In genomic region chr7:47576031-47576908, GRCh38 we compare ENCODE assay signal across 9 cellular contexts. TPM values are rescaled to one million over a fixed set of nuclear protein-coding genes. Genes with fewer than 3 reads are reported as not detected.
DNase-seq lines count a peak whose midpoint lies in the region; FAIRE-seq and TF ChIP-seq lines count a peak whose summit lies in the region.
"Had no signal": no experiment of that assay in that cellular context is flagged by ENCODE, and none has a peak within 500 bp of the region (broad histone marks: within the 10 kb centered on the region; RNA-seq: fewer than 3 reads in every experiment).

No MANE protein-coding gene starts in this region.

- no peaks in the 10 kb centered on the region for H3K27me3 Mint-ChIP-seq in MCF 10A (ENCODE audit: insufficient read depth, unreplicated experiment)

- peaks cover 49% of the 10 kb centered on the region for H3K4me1 ChIP-seq in MM.1S (ENCODE audit: low read length)
- H3K4me1 ChIP-seq in mesenchymal stem cell (ENCODE audit: control insufficient read depth, insufficient read depth, low read depth, low read length), result peaks cover 46% of the 10 kb centered on the region

- peak overlapping the region; percentile 87 to 89 for H3K18ac ChIP-seq in mesenchymal stem cell (ENCODE audit: low read depth in 1 of 2, low read length in 2 of 2)

- H3K9me2 ChIP-seq in MM.1S (replicated peaks; ENCODE audit: insufficient read depth, low read length), result no peaks in the 10 kb centered on the region

- 79% methylated on average over 15 of the region's 15 CpGs for WGBS in mesenchymal stem cell

- peak overlapping the region; percentile 86 for H4K8ac ChIP-seq in mesenchymal stem cell (ENCODE audit: low read length)

- no peak overlapping the region for H3K27ac Mint-ChIP-seq in MCF 10A (ENCODE audit: low read depth, unreplicated experiment)

- H2AFZ ChIP-seq in MM.1S (ENCODE audit: low read length), result no peak overlapping the region
- no peak overlapping the region for H2AFZ ChIP-seq in mesenchymal stem cell (ENCODE audit: low read depth, low read length)

- peak overlapping the region; percentile 18; the same call in 1 of the 2 replicates for H3K4me2 ChIP-seq in MM.1S (ENCODE audit: low read depth, low read length)
- H3K4me2 ChIP-seq in mesenchymal stem cell (ENCODE audit: low read length, poor library complexity, severe bottlenecking), result no peak overlapping the region

- no peak for FAIRE-seq in GM12892 (lab: Jason Lieb, UNC)

- H3K23ac ChIP-seq in mesenchymal stem cell (ENCODE audit: low read length in 2 of 2), result no peak overlapping the region

- no peaks in the 10 kb centered on the region for H3K9me3 ChIP-seq in MM.1S (replicated peaks; ENCODE audit: insufficient read depth, low read length)
- no peaks in the 10 kb centered on the region for H3K9me3 ChIP-seq in mesenchymal stem cell (ENCODE audit: control insufficient read depth, low read length)

- H2BK15ac ChIP-seq in mesenchymal stem cell (ENCODE audit: low read depth, poor library complexity, severe bottlenecking), result peak overlapping the region; percentile 60

- H3K27ac ChIP-seq in 22Rv1, result peak overlapping the region; percentile 59
- H3K27ac ChIP-seq in MM.1S (ENCODE audit: low read length), result peak overlapping the region; percentile 33; the same call in 1 of the 2 replicates
- peak overlapping the region; percentile 6 for H3K27ac ChIP-seq in mesenchymal stem cell (ENCODE audit: low read length, poor library complexity, severe bottlenecking)
- H3K27ac ChIP-seq: HL-60 had no signal

- H4K91ac ChIP-seq in mesenchymal stem cell (ENCODE audit: low read length), result peak overlapping the region; percentile 84

- H3K36me3 Mint-ChIP-seq in MCF 10A (ENCODE audit: insufficient read depth, unreplicated experiment), result peaks cover 40% of the 10 kb centered on the region

- no peaks in the 10 kb centered on the region for H3K27me3 ChIP-seq in MM.1S (replicated peaks; ENCODE audit: insufficient read depth, low read length)
- H3K27me3 ChIP-seq in mesenchymal stem cell (ENCODE audit: control insufficient read depth in 1 of 2, insufficient read depth in 1 of 2, low read length in 2 of 2), result peaks cover 0 to 20% of the 10 kb centered on the region in 2 experiments

- H2BK12ac ChIP-seq in mesenchymal stem cell (ENCODE audit: low read length in 2 of 2), result peak overlapping the region; percentile 14 to 76

- CTCF ChIA-PET in MCF 10A (lab: Yijun Ruan, JAX), result interaction anchor here (0.6 kb wide), 1 partner anchor 238 kb away, joined by 4 read pairs; no protein-coding TSS in a partner anchor

- intact Hi-C loops in MCF 10A (cut with micrococcal nuclease), result no loop called here

- H3K9ac ChIP-seq in MM.1S (ENCODE audit: low read length) (no peak overlapping the region; the same call in 1 of the 2 replicates), mesenchymal stem cell (ENCODE audit: low read length) (peak overlapping the region; percentile 65)

- TF ChIP-seq POLR2A in GM12892 (IDR thresholded peaks at IDR 0.05; ENCODE audit: low read depth, low read length), result no peak

- H3K4ac ChIP-seq in mesenchymal stem cell (ENCODE audit: low read depth in 1 of 2, low read length in 2 of 2), result peak overlapping the region; percentile 57 to 66

- POLR2A ChIA-PET in MCF 10A (lab: Yijun Ruan, JAX), result interaction anchor here (0.8 to 1.1 kb wide), 2 partner anchors 15 to 24 kb away, joined by 3 read pairs; no protein-coding TSS in a partner anchor

- no peak for DNase-seq in MM.1S
- DNase-seq in MCF 10A (ENCODE audit: unreplicated experiment), result no peak
- peak; percentile 38 for DNase-seq in mesenchymal stem cell
- DNase-seq in GM12892 (ENCODE audit: insufficient read length), result no peak
- DNase-seq in middle frontal gyrus (ENCODE audit: extremely low spot score, low spot score), result no peak
- no peak for DNase-seq in cerebellar cortex (ENCODE audit: low spot score)
- DNase-seq in ecto neural progenitor cell (ENCODE audit: low spot score), result no peak

- no peak for TF ChIP-seq CTCF in 22Rv1 (IDR thresholded peaks at IDR 0.05)
- TF ChIP-seq CTCF in MM.1S (IDR thresholded peaks at IDR 0.05; ENCODE audit: low read length), result no peak
- no peak for TF ChIP-seq CTCF in MCF 10A (IDR thresholded peaks at IDR 0.05; ENCODE audit: unreplicated experiment)

- H4K20me1 ChIP-seq in MM.1S (ENCODE audit: insufficient read depth, low read length), result no peaks in the 10 kb centered on the region; the same call in 1 of the 2 replicates

- H2BK120ac ChIP-seq in mesenchymal stem cell (ENCODE audit: low read depth, low read length), result peak overlapping the region; percentile 75

- peaks cover 66% of the 10 kb centered on the region for H3K4me1 Mint-ChIP-seq in MCF 10A (ENCODE audit: insufficient read depth, unreplicated experiment)

- peaks cover 19% of the 10 kb centered on the region for H3F3A ChIP-seq in MM.1S (ENCODE audit: insufficient read depth, low read length)

- H3K36me3 ChIP-seq in MM.1S (replicated peaks; ENCODE audit: insufficient read depth, low read length) (no peaks in the 10 kb centered on the region), mesenchymal stem cell (ENCODE audit: control insufficient read depth in 1 of 2, insufficient read depth in 2 of 2, low read depth in 1 of 2, low read length in 2 of 2) (peaks cover 0 to 18% of the 10 kb centered on the region in 2 experiments)

- H3K79me1 ChIP-seq in mesenchymal stem cell (replicated peaks; ENCODE audit: low read length, poor library complexity, severe bottlenecking), result peaks cover 12% of the 10 kb centered on the region

- H3K4me3 ChIP-seq in MM.1S (ENCODE audit: low read length) (no peak overlapping the region), mesenchymal stem cell (ENCODE audit: insufficient read depth in 1 of 2, low read depth in 1 of 2, low read length in 2 of 2) (peak overlapping the region in 1 of 2 experiments; percentile 63)

- no TSS peak for BruUV-seq in MCF 10A (replicated peaks; lab: Mats Ljungman, UMichigan)

- no peak overlapping the region for H3K14ac ChIP-seq in mesenchymal stem cell (ENCODE audit: low read length in 2 of 2)

- H2AK5ac ChIP-seq in mesenchymal stem cell (ENCODE audit: low read length, severe bottlenecking), result peak overlapping the region; percentile 8

- H3K4me3 Mint-ChIP-seq in MCF 10A (ENCODE audit: unreplicated experiment), result peak overlapping the region; percentile 13

- peaks cover 91% of the 10 kb centered on the region for H3K79me2 ChIP-seq in MM.1S (ENCODE audit: low read length)

- H3K9me3 Mint-ChIP-seq in MCF 10A (ENCODE audit: unreplicated experiment), result no peaks in the 10 kb centered on the region

- H2BK5ac ChIP-seq in mesenchymal stem cell (ENCODE audit: low read depth, low read length, poor library complexity, severe bottlenecking), result no peak overlapping the region

RNA-seq across cellular contexts. Expression of gene TNS3, which starts 5.6 kb away (rescaled TPM):
- 30.1 and 33.3 TPM in 2 replicates for total RNA-seq in MCF 10A (2022)
- polyA plus RNA-seq in mesenchymal stem cell (2013, experiment 1 of 2), result 142 TPM
- 136 TPM for polyA plus RNA-seq in mesenchymal stem cell (2013, experiment 2 of 2)
- polyA plus RNA-seq in GM12892 (2012; ENCODE audit: missing spikeins), result 2.6 TPM

Comparison
In these comparisons a context has a peak if more than half of its experiments do, and no peak if none do; other contexts are left out.
1. H3K27ac ChIP-seq: peak in every context shown above with its lines; median percentile 59 in 22Rv1; 33 in MM.1S; 6 in mesenchymal stem cell.